ENCODE assay signal across 9 cellular contexts in the genomic region with DNA sequence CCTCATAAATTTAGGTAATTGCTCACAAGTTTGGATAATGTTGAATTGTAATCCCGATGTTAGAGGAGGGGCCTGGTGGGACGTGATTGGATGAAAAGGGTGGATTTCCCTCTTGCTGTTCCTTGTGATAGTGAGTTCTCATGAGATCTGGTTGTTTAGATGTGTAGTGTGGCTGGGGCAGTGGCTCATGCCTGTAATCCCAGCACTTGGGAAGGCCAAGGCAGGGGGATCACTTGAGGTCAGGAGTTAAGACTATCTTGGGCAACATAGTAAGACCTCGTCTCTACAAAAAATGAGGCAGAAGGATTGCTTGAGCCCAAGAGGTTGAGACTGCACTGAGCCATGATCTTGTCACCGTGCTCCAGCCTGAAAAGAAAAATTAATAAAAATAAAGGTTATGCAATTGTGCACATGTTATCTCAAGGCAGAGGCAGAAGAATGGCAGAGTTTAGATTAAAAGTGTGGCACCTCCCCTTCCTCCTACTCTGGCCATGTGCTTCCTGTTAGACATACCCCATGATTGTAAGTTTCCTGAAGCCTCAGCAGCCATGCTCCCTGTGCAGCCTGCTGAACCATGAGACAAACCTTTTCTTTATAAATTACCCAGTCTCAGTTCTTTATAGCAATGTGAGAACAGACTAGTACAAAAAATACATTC. TPM values are rescaled to one million over a fixed set of nuclear protein-coding genes. Genes with fewer than 3 reads are reported as not detected.
A peak's percentile ranks its signal among the peaks of the same experiment; 100 is the strongest.
DNase-seq lines count a peak whose midpoint lies in the region; ATAC-seq, FAIRE-seq and TF ChIP-seq lines count a peak whose summit lies in the region.
"Had no signal": no experiment of that assay in that cellular context is flagged by ENCODE, and none has a peak within 500 bp of the region (broad histone marks: within the 10 kb centered on the region; RNA-seq: fewer than 3 reads in every experiment).

No MANE protein-coding gene starts in this region.

- H3K79me2 ChIP-seq in K562 (ENCODE audit: control insufficient read depth, insufficient read depth, low read length) (peaks cover 41% of the 10 kb centered on the region), smooth muscle cell (ENCODE audit: low read depth) (peaks cover 16% of the 10 kb centered on the region)

- no peak for DNase-seq in MCF 10A (ENCODE audit: unreplicated experiment)
- DNase-seq in breast epithelium (ENCODE audit: low spot score in 2 of 2): no peak
- no peak for DNase-seq in NT2/D1 (ENCODE audit: low read depth, low spot score)
- peak in 1 of 4 experiments; percentile 58 for DNase-seq in K562 (ENCODE audit: extremely low read depth in 1 of 4, low spot score in 3 of 4)
- no peak for DNase-seq in smooth muscle cell (lab: John Stamatoyannopoulos, UW; ENCODE audit: unreplicated experiment)
- DNase-seq in amygdala (lab: John Stamatoyannopoulos, UW): no peak

- 10% methylated on average over 4 of the region's 4 CpGs for WGBS in K562 (ENCODE audit: insufficient coverage, low coverage, missing lambda C conversion rate)
- 59% methylated on average over 4 of the region's 4 CpGs for WGBS in smooth muscle cell (ENCODE audit: low lambda C conversion rate)

- no peaks in the 10 kb centered on the region for H3K9me3 Mint-ChIP-seq in MCF 10A (ENCODE audit: unreplicated experiment)

- TF ChIP-seq EP300 in K562 (IDR thresholded peaks at IDR 0.05; ENCODE audit: low read length): no peak

- H3K27me3 ChIP-seq in breast epithelium (no peaks in the 10 kb centered on the region), NT2/D1 (ENCODE audit: insufficient read depth, insufficient read length) (no peaks in the 10 kb centered on the region), K562 (ENCODE audit: control insufficient read depth in 2 of 2, insufficient read depth in 2 of 2, low read length in 2 of 2) (no peaks in the 10 kb centered on the region), smooth muscle cell (ENCODE audit: low read depth) (no peaks in the 10 kb centered on the region)
- H3K27me3 ChIP-seq: SJSA1 had no signal

- no peaks in the 10 kb centered on the region for H3K36me3 ChIP-seq in breast epithelium
- H3K36me3 ChIP-seq in NT2/D1 (ENCODE audit: insufficient read depth, insufficient read length, low read length): peaks cover 49% of the 10 kb centered on the region
- peaks cover 59% of the 10 kb centered on the region for H3K36me3 ChIP-seq in K562 (ENCODE audit: control insufficient read depth, insufficient read depth, low read length)
- H3K36me3 ChIP-seq in smooth muscle cell (ENCODE audit: low read depth): no peaks in the 10 kb centered on the region

- H3K36me3 Mint-ChIP-seq in MCF 10A (ENCODE audit: insufficient read depth, unreplicated experiment): peaks cover 59% of the 10 kb centered on the region

- H4K20me1 ChIP-seq in K562 (replicated peaks; ENCODE audit: control insufficient read depth, insufficient read depth, low read length): no peaks in the 10 kb centered on the region
- H4K20me1 ChIP-seq in smooth muscle cell (ENCODE audit: low read depth): peaks cover 25% of the 10 kb centered on the region

- H3K4me2 ChIP-seq in K562 (ENCODE audit: insufficient read depth, low read length) (peak overlapping the region; percentile 93), smooth muscle cell (peak overlapping the region; percentile 96)

- POLR2A ChIA-PET in MCF 10A (lab: Yijun Ruan, JAX) (interaction anchor here (3.3 kb wide), 2 partner anchors 74 to 108 kb away, joined by 28 to 45 read pairs; no protein-coding TSS in a partner anchor), K562 (lab: Yijun Ruan, JAX) (no interaction called here)

- H3K4me1 ChIP-seq in breast epithelium (peaks cover 0 to 18% of the 10 kb centered on the region in 2 donors), NT2/D1 (ENCODE audit: insufficient read depth, insufficient read length) (peaks cover 3% of the 10 kb centered on the region), K562 (replicated peaks in 1 of 2; ENCODE audit: control insufficient read depth in 2 of 2, insufficient read depth in 2 of 2, low read length in 2 of 2) (peaks cover 4 to 21% of the 10 kb centered on the region in 2 experiments; a peak in 4 of 5 replicates), smooth muscle cell (ENCODE audit: low read depth) (peaks cover 17% of the 10 kb centered on the region)

- H3K27me3 Mint-ChIP-seq in MCF 10A (ENCODE audit: insufficient read depth, unreplicated experiment): no peaks in the 10 kb centered on the region

- peaks cover 10% of the 10 kb centered on the region for H3F3A ChIP-seq in smooth muscle cell (ENCODE audit: low read depth)

- peak overlapping the region; percentile 84 for H3K4me3 Mint-ChIP-seq in MCF 10A (ENCODE audit: unreplicated experiment)

- H3K9me3 ChIP-seq in breast epithelium (no peaks in the 10 kb centered on the region), NT2/D1 (ENCODE audit: insufficient read depth, low read length) (no peaks in the 10 kb centered on the region), K562 (replicated peaks; ENCODE audit: control insufficient read depth, insufficient read depth, low read depth, low read length) (no peaks in the 10 kb centered on the region), smooth muscle cell (replicated peaks; ENCODE audit: low read depth) (no peaks in the 10 kb centered on the region)
- H3K9me3 ChIP-seq: SJSA1 had no signal

- in situ Hi-C loops in K562 (cut with MboI): no loop called here

- H3K9ac ChIP-seq in NT2/D1 (ENCODE audit: insufficient read length, low read depth): peak overlapping the region; percentile 54
- H3K9ac ChIP-seq in K562 (ENCODE audit: insufficient read depth in 1 of 2, low read depth in 2 of 2, low read length in 2 of 2): peak overlapping the region; percentile 31 to 96; a peak in 3 of 4 replicates
- no peak overlapping the region for H3K9ac ChIP-seq in smooth muscle cell (ENCODE audit: low read depth)

- BruUV-seq in MCF 10A (replicated peaks; lab: Mats Ljungman, UMichigan) (no TSS peak), K562 (replicated peaks; lab: Mats Ljungman, UMichigan) (no TSS peak)

- intact Hi-C loops in MCF 10A (cut with micrococcal nuclease): loop anchor here (5.0 kb wide), 1 partner anchor 123 kb away; no protein-coding TSS in a partner anchor
- intact Hi-C loops in breast epithelium (cut with DNase I; ENCODE audit: low total_unique reads): loop anchor here (10.0 kb wide), 1 partner anchor 1950 kb away; no protein-coding TSS in a partner anchor
- intact Hi-C loops in K562 (cut with micrococcal nuclease): loop anchor here (5.0 kb wide), 1 partner anchor 148 kb away; a partner anchor contains a TSS

- ATAC-seq in K562 (no peak), HG02981 (IDR thresholded peaks at IDR 0.05; ENCODE audit: unreplicated experiment) (no peak)
- no peak for ATAC-seq in activated CD4-positive, CD25-positive, alpha-beta regulatory T cell treated with anti-CD3 and anti-CD28 coated beads, Interleukin-2, amount 50 U/mL, for 24 hours

- peak overlapping the region; percentile 94 for H3K27ac Mint-ChIP-seq in MCF 10A (ENCODE audit: low read depth, unreplicated experiment)

- peak; percentile 60 for FAIRE-seq in K562 (lab: Jason Lieb, UNC)

- H3K27ac ChIP-seq in breast epithelium (peak overlapping the region in 1 of 2 donors; percentile 8), K562 (ENCODE audit: extremely low read depth, low read depth, low read length) (peak overlapping the region; percentile 93), smooth muscle cell (ENCODE audit: low read depth) (peak overlapping the region; percentile 16)
- H3K27ac ChIP-seq: SJSA1 had no signal

- CTCF ChIA-PET in MCF 10A (lab: Yijun Ruan, JAX): interaction anchor here (1.9 kb wide), 1 partner anchor 120 kb away, joined by 4 read pairs; no protein-coding TSS in a partner anchor
- CTCF ChIA-PET in K562 (lab: Yijun Ruan, JAX; ENCODE audit: low intra/inter-chr PET ratio): no interaction called here

- no peak for TF ChIP-seq RAD21 in K562 (CRISPR knock-in tag; conservative IDR thresholded peaks at IDR 0.05 in 1 of 2, IDR thresholded peaks at IDR 0.05 in 1 of 2)

- H3K9me1 ChIP-seq in K562 (ENCODE audit: control insufficient read depth, insufficient read depth, low read length): no peaks in the 10 kb centered on the region

- no peak for TF ChIP-seq POLR2A in breast epithelium (IDR thresholded peaks at IDR 0.05)
- no peak; the same call in 1 of the 2 replicates for TF ChIP-seq POLR2A in K562 (conservative IDR thresholded peaks at IDR 0.05)

- no peak overlapping the region for H2AFZ ChIP-seq in K562 (ENCODE audit: low read depth, low read length)
- no peak overlapping the region for H2AFZ ChIP-seq in smooth muscle cell (ENCODE audit: low read depth)

- H3K4me3 ChIP-seq in breast epithelium (no peak overlapping the region), NT2/D1 (ENCODE audit: insufficient read length, low read depth) (peak overlapping the region; percentile 90), K562 (peak overlapping the region; percentile 95), smooth muscle cell (peak overlapping the region; percentile 76)
- H3K4me3 ChIP-seq: SJSA1 had no signal

- TF ChIP-seq CTCF in MCF 10A (IDR thresholded peaks at IDR 0.05; ENCODE audit: unreplicated experiment): no peak
- TF ChIP-seq CTCF in breast epithelium (IDR thresholded peaks at IDR 0.05): no peak
- TF ChIP-seq CTCF in K562 (IDR thresholded peaks at IDR 0.05 in 2 of 3, conservative IDR thresholded peaks at IDR 0.05 in 1 of 3; ENCODE audit: insufficient read depth in 2 of 3, low read depth in 1 of 3, low read length in 3 of 3): no peak
- TF ChIP-seq CTCF in smooth muscle cell (IDR thresholded peaks at IDR 0.05; ENCODE audit: borderline replicate concordance, insufficient read depth, poor library complexity, severe bottlenecking): no peak

- peaks cover 20% of the 10 kb centered on the region for H3K4me1 Mint-ChIP-seq in MCF 10A (ENCODE audit: insufficient read depth, unreplicated experiment)

RNA-seq across cellular contexts. Expression of a gene that starts 36.5 kb away (rescaled TPM):
- total RNA-seq in MCF 10A (2022) (6.2 and 6.7 TPM in 2 replicates), breast epithelium (1 to 10 TPM in 2 of 3 donors, not detected in 1; 1.6 to 2.8 TPM), K562 (2014; rRNA removed) (0.18 and 0.24 TPM in 2 replicates), K562 (2014; rRNA removed; fragmentation: Illumina TruSeq; extraction: Trizol) (0.22 and 0.25 TPM in 2 replicates), K562 (2015; rRNA removed; fragmentation: Illumina TruSeq; extraction: Trizol) (0.15 and 0.25 TPM in 2 replicates), K562 (2021) (0.44 and 0.54 TPM in 2 replicates), smooth muscle cell (3.4 and 4.1 TPM in 2 replicates)
- 0.81 and 0.99 TPM in 2 replicates for total RNA-seq in K562 (2011; cell fraction: chromatin; rRNA removed; ENCODE audit: low replicate concordance)
- 0.50 and 0.92 TPM in 2 replicates for total RNA-seq in K562 (2011; cell fraction: nucleolus; rRNA removed)
- total RNA-seq in K562 (2011; cell fraction: nucleoplasm; rRNA removed): 0.81 and 1.2 TPM in 2 replicates
- polyA plus RNA-seq in K562 (2011; rRNA removed) (0.57 TPM in 1 of 2 replicates, not detected in the other), K562 (2014; fragmentation: Illumina TruSeq; extraction: Trizol) (0.39 and 0.40 TPM in 2 replicates), K562 (2014; fragmentation: Nextera tagmentation; extraction: Ambion mirVana) (under 1 TPM; 0.04 to 0.32 TPM), K562 (2014; rRNA removed) (0.20 and 0.25 TPM in 2 replicates), smooth muscle cell (0.71 and 1.5 TPM in 2 replicates)
- 0.06 and 0.27 TPM in 2 replicates for polyA plus RNA-seq in K562 (2011; cell fraction: cytosol; rRNA removed)
- 0.14 TPM in 1 of 2 replicates, not detected in the other for polyA plus RNA-seq in K562 (2011; cell fraction: nucleus; rRNA removed)
- 0.29 and 0.30 TPM in 2 replicates for polyA plus RNA-seq in K562 (2012)
- polyA minus RNA-seq in K562 (2011; rRNA and poly(A)+ RNA removed): 0.60 TPM in 1 of 2 replicates, not detected in the other
- not detected in 2 replicates for polyA minus RNA-seq in K562 (2011; cell fraction: cytosol; rRNA and poly(A)+ RNA removed)
- 0.27 TPM in 1 of 2 replicates, not detected in the other for polyA minus RNA-seq in K562 (2011; cell fraction: nucleus; rRNA and poly(A)+ RNA removed)
- total RNA-seq: SJSA1 had no signal

RNA-seq across cellular contexts. Expression of a gene that starts 55.6 kb away (rescaled TPM):
- total RNA-seq in MCF 10A (2022): 16.8 and 23.0 TPM in 2 replicates
- total RNA-seq in breast epithelium: 10 to 100 TPM in 2 of 3 donors, 1 to 10 TPM in 1; 8.0 to 16.8 (median 14.1) TPM
- total RNA-seq in K562 (2011; cell fraction: chromatin; rRNA removed; ENCODE audit: low replicate concordance): 16.2 and 23.2 TPM in 2 replicates
- 6.6 and 7.3 TPM in 2 replicates for total RNA-seq in K562 (2011; cell fraction: nucleolus; rRNA removed)
- 8.6 and 12.2 TPM in 2 replicates for total RNA-seq in K562 (2011; cell fraction: nucleoplasm; rRNA removed)
- total RNA-seq in K562 (2014; rRNA removed): 2.9 and 3.8 TPM in 2 replicates
- 11.2 and 11.7 TPM in 2 replicates for total RNA-seq in K562 (2014; rRNA removed; fragmentation: Illumina TruSeq; extraction: Trizol)
- total RNA-seq in K562 (2015; rRNA removed; fragmentation: Illumina TruSeq; extraction: Trizol): 8.4 and 8.8 TPM in 2 replicates
- 11.2 and 11.7 TPM in 2 replicates for total RNA-seq in K562 (2021)
- 9.7 and 11.0 TPM in 2 replicates for polyA plus RNA-seq in K562 (2011; rRNA removed)
- 1.6 and 3.3 TPM in 2 replicates for polyA plus RNA-seq in K562 (2011; cell fraction: cytosol; rRNA removed)
- polyA plus RNA-seq in K562 (2011; cell fraction: nucleus; rRNA removed): 10.6 and 13.6 TPM in 2 replicates
- 5.5 and 7.7 TPM in 2 replicates for polyA plus RNA-seq in K562 (2012)
- polyA plus RNA-seq in K562 (2014; fragmentation: Illumina TruSeq; extraction: Trizol): 8.4 and 9.5 TPM in 2 replicates
- polyA plus RNA-seq in K562 (2014; fragmentation: Nextera tagmentation; extraction: Ambion mirVana): 1 to 10 TPM; 3.0 to 3.4 TPM
- 5.2 and 6.7 TPM in 2 replicates for polyA plus RNA-seq in K562 (2014; rRNA removed)
- 28.1 and 31.0 TPM in 2 replicates for polyA minus RNA-seq in K562 (2011; rRNA and poly(A)+ RNA removed)
- polyA minus RNA-seq in K562 (2011; cell fraction: cytosol; rRNA and poly(A)+ RNA removed): 5.1 and 6.3 TPM in 2 replicates
- 7.1 and 7.3 TPM in 2 replicates for polyA minus RNA-seq in K562 (2011; cell fraction: nucleus; rRNA and poly(A)+ RNA removed)
- total RNA-seq in smooth muscle cell: 30.4 and 31.8 TPM in 2 replicates
- 17.2 and 21.7 TPM in 2 replicates for polyA plus RNA-seq in smooth muscle cell

Comparison
In these comparisons a context has a peak if more than half of its experiments do, and no peak if none do; other contexts are left out.
1. H3K4me3 ChIP-seq: peak in NT2/D1 (single experiment), K562 (single experiment) and smooth muscle cell (single experiment); none in breast epithelium (0 of 3).